In the genomic region with DNA sequence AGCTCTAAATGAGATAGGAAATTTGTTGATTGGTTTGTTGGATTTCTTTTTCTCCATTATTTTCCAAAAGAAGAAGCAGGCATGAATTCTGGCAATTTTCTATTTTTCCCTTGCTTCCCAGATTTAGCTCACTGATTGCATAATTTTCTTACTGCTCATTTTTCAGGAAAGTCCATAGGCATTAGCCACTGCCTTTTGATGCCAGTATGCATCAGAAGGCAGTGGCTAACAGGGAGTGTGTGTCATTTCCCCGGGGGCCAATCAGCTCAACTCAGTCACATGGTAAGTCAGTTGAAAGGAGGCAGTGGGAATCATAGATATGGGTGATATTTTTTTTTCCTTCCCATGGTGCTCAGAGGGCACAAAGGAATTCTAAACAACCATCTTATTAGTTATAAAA, we compare ENCODE assay signal across 27 cellular contexts.
DNase-seq lines count a peak whose midpoint lies in the region; ATAC-seq and TF ChIP-seq lines count a peak whose summit lies in the region.
"Had no signal": no experiment of that assay in that cellular context is flagged by ENCODE, and none has a peak within 500 bp of the region (broad histone marks: within the 10 kb centered on the region; RNA-seq: fewer than 3 reads in every experiment).

No MANE protein-coding gene starts in this region.

- H3K27ac ChIP-seq in brain microvascular endothelial cell: peak overlapping the region; percentile 23
- no peak overlapping the region for H3K27ac ChIP-seq in SJCRH30
- H3K27ac ChIP-seq: neural progenitor cell, Peyer's patch, right lobe of liver, tibial nerve, WERI-Rb-1 had no signal

- H3K9me3 ChIP-seq in SJCRH30 (replicated peaks): no peaks in the 10 kb centered on the region
- H3K9me3 ChIP-seq: Peyer's patch, right lobe of liver had no signal

- DNase-seq in AG10803 (ENCODE audit: low read depth) (peak; percentile 14), HT1080 (ENCODE audit: low read depth) (peak; percentile 55), brain microvascular endothelial cell (peak; percentile 80), kidney tubule cell (ENCODE audit: low spot score) (peak; percentile 41), CD1c-positive myeloid dendritic cell (ENCODE audit: extremely low spot score) (no peak), SJCRH30 (no peak), anterior cingulate cortex (lab: John Stamatoyannopoulos, UW) (no peak)
- DNase-seq: activated CD4-positive, alpha-beta T cell treated with anti-CD3 and anti-CD28 coated beads, Interleukin-2, amount 10 ng/mL, durations not matched to agents 7 days and 5 days; activated naive CD4-positive, alpha-beta T cell treated with Interleukin-2 at 50 U/mL for 16 hours; activated T-cell treated with anti-CD3 and anti-CD28 coated beads, Interleukin-2, amount 50 U/mL, for 48 hours; amniotic stem cell; caudate nucleus; CD4-positive, alpha-beta T cell; DMS53; H7; NCI-H1417; NCI-H510A; Peyer's patch; right lobe of liver; stimulated activated naive CD8-positive, alpha-beta T cell treated with anti-CD3 and anti-CD28 coated beads, Interleukin-15, Interleukin-2, amounts not matched to agents 100 U/mL and 50 U/mL, for 24 hours; WERI-Rb-1 had no signal

- H3K36me3 ChIP-seq in brain microvascular endothelial cell (replicated peaks) (no peaks in the 10 kb centered on the region), SJCRH30 (no peaks in the 10 kb centered on the region)
- H3K36me3 ChIP-seq: neural progenitor cell, Peyer's patch, right lobe of liver, tibial nerve, WERI-Rb-1 had no signal

- no peak for TF ChIP-seq CTCF in AG10803 (conservative IDR thresholded peaks at IDR 0.05; ENCODE audit: low read length)
- no peak for TF ChIP-seq CTCF in brain microvascular endothelial cell (IDR thresholded peaks at IDR 0.05; ENCODE audit: low read depth, low read length, missing control alignments)

- H3K27me3 ChIP-seq in brain microvascular endothelial cell (replicated peaks) (no peaks in the 10 kb centered on the region), SJCRH30 (no peaks in the 10 kb centered on the region)
- H3K27me3 ChIP-seq: neural progenitor cell, Peyer's patch, right lobe of liver, tibial nerve had no signal

- in situ Hi-C loops in brain microvascular endothelial cell (cut with HindIII; ENCODE audit: low pct_ligation_motif_present, low sequenced_read_pairs): no loop called here

- no peak for ATAC-seq in HG02973 (IDR thresholded peaks at IDR 0.05; ENCODE audit: unreplicated experiment)
- ATAC-seq: GM12878; right lobe of liver; SK-N-SH treated with all-trans-retinoic acid at 6 μM for 48 hours; stimulated activated naive CD8-positive, alpha-beta T cell treated with anti-CD3 and anti-CD28 coated beads, Interleukin-15, Interleukin-2, amounts not matched to agents 100 U/mL and 50 U/mL, for 24 hours had no signal

- H3K4me3 ChIP-seq in AG10803 (ENCODE audit: low read length) (no peak overlapping the region), brain microvascular endothelial cell (ENCODE audit: low read depth, low read length) (no peak overlapping the region), SJCRH30 (no peak overlapping the region)
- H3K4me3 ChIP-seq: GM12878, lung, neural progenitor cell, Peyer's patch, right lobe of liver, tibial nerve had no signal

- no peaks in the 10 kb centered on the region for H3K4me1 ChIP-seq in SJCRH30
- H3K4me1 ChIP-seq: neural progenitor cell, Peyer's patch, right lobe of liver, tibial nerve had no signal

Comparison
In these comparisons a context has a peak if more than half of its experiments do, and no peak if none do; other contexts are left out.
1. DNase-seq: peak in AG10803 (single experiment), HT1080 (single experiment), brain microvascular endothelial cell (single experiment) and kidney tubule cell (single experiment); none in CD1c-positive myeloid dendritic cell (single experiment), SJCRH30 (0 of 2) and anterior cingulate cortex (0 of 58).